14 cellular contexts compared by ENCODE assay signal in the genomic region with DNA sequence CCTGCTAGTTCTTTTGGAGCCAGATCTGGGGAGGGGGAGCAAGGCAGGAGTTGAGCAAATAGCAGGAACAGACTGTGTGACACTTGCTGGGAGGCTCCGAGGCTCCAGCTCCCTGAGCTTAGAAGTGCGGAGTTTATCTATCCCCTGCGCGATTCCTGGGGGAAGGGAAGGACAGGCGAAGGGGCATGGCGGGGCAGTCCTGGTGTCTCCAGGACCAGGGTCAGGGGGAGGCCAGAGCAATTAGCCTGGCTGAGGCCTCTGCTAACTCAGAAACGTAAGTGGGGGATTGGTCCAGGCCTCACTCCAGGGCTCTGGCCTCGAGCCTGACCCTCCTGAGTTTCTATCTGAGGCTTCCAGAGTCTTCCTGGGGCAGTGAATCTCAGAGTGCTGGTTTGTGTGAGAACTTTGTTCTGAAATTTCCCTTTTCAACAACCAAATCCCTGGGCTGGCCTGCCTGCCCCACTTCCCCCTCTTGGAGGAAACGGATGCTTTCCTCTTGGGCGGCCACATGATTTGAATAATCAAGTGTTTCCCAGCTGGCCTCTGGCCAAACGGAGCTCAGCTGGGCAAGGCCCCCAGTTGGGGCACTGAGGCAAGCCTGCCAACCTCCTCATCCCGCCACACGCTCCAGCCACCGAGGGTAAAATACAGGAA. TPM values are rescaled to one million over a fixed set of nuclear protein-coding genes. Genes with fewer than 3 reads are reported as not detected.
A peak's percentile ranks its signal among the peaks of the same experiment; 100 is the strongest.
DNase-seq lines count a peak whose midpoint lies in the region; ATAC-seq and TF ChIP-seq lines count a peak whose summit lies in the region.
"Had no signal": no experiment of that assay in that cellular context is flagged by ENCODE, and none has a peak within 500 bp of the region (broad histone marks: within the 10 kb centered on the region; RNA-seq: fewer than 3 reads in every experiment).

No MANE protein-coding gene starts in this region.

- no peaks in the 10 kb centered on the region for H3K36me3 Mint-ChIP-seq in activated CD8-positive, alpha-beta memory T cell treated with anti-CD3 and anti-CD28 coated beads, Interleukin-2, amount 10 ng/mL, durations not matched to agents 7 days and 5 days
- H3K36me3 Mint-ChIP-seq: activated naive CD8-positive, alpha-beta T cell treated with anti-CD3 and anti-CD28 coated beads, Interleukin-2, amount 10 ng/mL, durations not matched to agents 7 days and 5 days had no signal

- no peak for ATAC-seq in GM21723 (IDR thresholded peaks at IDR 0.05; ENCODE audit: unreplicated experiment)
- ATAC-seq in activated CD8-positive, alpha-beta memory T cell treated with anti-CD3 and anti-CD28 coated beads, Interleukin-2, amount 10 ng/mL, durations not matched to agents 7 days and 5 days = no peak

- WGBS in spleen, 5 donors = 22 to 47% (median 30%) methylated on average over 10 to 14 of the region's 14 CpGs

- H3K4me1 ChIP-seq in spleen = peaks cover 12 to 53% (median 33%) of the 10 kb centered on the region in 6 donors
- H3K4me1 ChIP-seq: Caco-2 had no signal

- TF ChIP-seq CTCF in spleen (IDR thresholded peaks at IDR 0.05 in 8 of 11, conservative IDR thresholded peaks at IDR 0.05 in 3 of 11) (no peak), RWPE1 (conservative IDR thresholded peaks at IDR 0.05; ENCODE audit: low read depth) (no peak)

- POLR2A ChIA-PET in RWPE1 (lab: Yijun Ruan, JAX; ENCODE audit: low non-redundant PET) = interaction anchor here (0.5 kb wide), 1 partner anchor 65 kb away, joined by 3 read pairs; no protein-coding TSS in a partner anchor

- no peaks in the 10 kb centered on the region for H3K36me3 ChIP-seq in spleen
- H3K36me3 ChIP-seq: tibial nerve had no signal

- peak overlapping the region in 7 of 8 donors; percentile 47 to 83 (median 69) for H3K27ac ChIP-seq in spleen
- H3K27ac ChIP-seq in RWPE1 = no peak overlapping the region
- H3K27ac ChIP-seq: 22Rv1 had no signal

- H3K9me3 ChIP-seq in spleen = no peaks in the 10 kb centered on the region
- H3K9me3 ChIP-seq: Caco-2, tibial nerve had no signal

- TF ChIP-seq POLR2A in spleen (IDR thresholded peaks at IDR 0.05) = no peak

- DNase-seq in DMS 273 (lab: John Stamatoyannopoulos, UW; ENCODE audit: unreplicated experiment) = peak; percentile 36
- DNase-seq in DMS 273 treated with DMSO at 0.1 percent for 48 hours (lab: John Stamatoyannopoulos, UW) = no peak
- DNase-seq in UCSD-AML1 (lab: John Stamatoyannopoulos, UW; ENCODE audit: unreplicated experiment) = peak; percentile 43
- peak; percentile 22 for DNase-seq in inferior parietal cortex (ENCODE audit: extremely low spot score)
- no peak for DNase-seq in spleen
- no peak for DNase-seq in RWPE1 (ENCODE audit: low spot score)
- no peak for DNase-seq in activated CD8-positive, alpha-beta memory T cell treated with anti-CD3 and anti-CD28 coated beads, Interleukin-2, amount 10 ng/mL, durations not matched to agents 7 days and 5 days
- DNase-seq: activated naive CD8-positive, alpha-beta T cell treated with anti-CD3 and anti-CD28 coated beads, Interleukin-2, amount 10 ng/mL, durations not matched to agents 7 days and 5 days; Caco-2; NCI-H2081; T1000 had no signal

- intact Hi-C loops in spleen (cut with DNase I; ENCODE audit: low total_unique reads) = no loop called here

- peaks cover 5% of the 10 kb centered on the region for H3K27me3 Mint-ChIP-seq in activated CD8-positive, alpha-beta memory T cell treated with anti-CD3 and anti-CD28 coated beads, Interleukin-2, amount 10 ng/mL, durations not matched to agents 7 days and 5 days

- no peaks in the 10 kb centered on the region for H3K27me3 ChIP-seq in spleen (replicated peaks in 1 of 7)
- H3K27me3 ChIP-seq: tibial nerve had no signal

- H3K4me1 Mint-ChIP-seq in activated CD8-positive, alpha-beta memory T cell treated with anti-CD3 and anti-CD28 coated beads, Interleukin-2, amount 10 ng/mL, durations not matched to agents 7 days and 5 days = no peaks in the 10 kb centered on the region
- H3K4me1 Mint-ChIP-seq: activated naive CD8-positive, alpha-beta T cell treated with anti-CD3 and anti-CD28 coated beads, Interleukin-2, amount 10 ng/mL, durations not matched to agents 7 days and 5 days had no signal

- no peak overlapping the region for H3K27ac Mint-ChIP-seq in activated CD8-positive, alpha-beta memory T cell treated with anti-CD3 and anti-CD28 coated beads, Interleukin-2, amount 10 ng/mL, durations not matched to agents 7 days and 5 days
- H3K27ac Mint-ChIP-seq: activated naive CD8-positive, alpha-beta T cell treated with anti-CD3 and anti-CD28 coated beads, Interleukin-2, amount 10 ng/mL, durations not matched to agents 7 days and 5 days had no signal

- H3K4me3 ChIP-seq in spleen = peak overlapping the region in 1 of 8 donors; percentile 36
- H3K4me3 ChIP-seq: tibial nerve had no signal

- no peak overlapping the region for H3K4me3 Mint-ChIP-seq in activated CD8-positive, alpha-beta memory T cell treated with anti-CD3 and anti-CD28 coated beads, Interleukin-2, amount 10 ng/mL, durations not matched to agents 7 days and 5 days
- H3K4me3 Mint-ChIP-seq: activated naive CD8-positive, alpha-beta T cell treated with anti-CD3 and anti-CD28 coated beads, Interleukin-2, amount 10 ng/mL, durations not matched to agents 7 days and 5 days had no signal

- CTCF ChIA-PET in RWPE1 (lab: Yijun Ruan, JAX) = interaction anchor here (0.6 kb wide), 2 partner anchors 14 to 82 kb away, joined by 3 read pairs; no protein-coding TSS in a partner anchor
- CTCF ChIA-PET in activated CD8-positive, alpha-beta memory T cell treated with anti-CD3 and anti-CD28 coated beads, Interleukin-2, amount 10 ng/mL, durations not matched to agents 7 days and 5 days (lab: Charles Lee) = no interaction called here

- no peaks in the 10 kb centered on the region for H3K9me3 Mint-ChIP-seq in activated CD8-positive, alpha-beta memory T cell treated with anti-CD3 and anti-CD28 coated beads, Interleukin-2, amount 10 ng/mL, durations not matched to agents 7 days and 5 days (ENCODE audit: low read depth)
- H3K9me3 Mint-ChIP-seq: activated naive CD8-positive, alpha-beta T cell treated with anti-CD3 and anti-CD28 coated beads, Interleukin-2, amount 10 ng/mL, durations not matched to agents 7 days and 5 days had no signal

RNA-seq across cellular contexts. Expression of a gene that starts 15.6 kb away (rescaled TPM):
- total RNA-seq in spleen = 100 to 1,000 TPM in 3 of 7 donors, 10 to 100 TPM in 4; 43.7 to 222 (median 85.0) TPM
- polyA plus RNA-seq in spleen = 10 to 100 TPM; 19.5 to 30.8 (median 27.3) TPM
- not detected for total RNA-seq in activated CD8-positive, alpha-beta memory T cell treated with anti-CD3 and anti-CD28 coated beads, Interleukin-2, amount 10 ng/mL, durations not matched to agents 7 days and 5 days
- total RNA-seq: activated naive CD8-positive, alpha-beta T cell treated with anti-CD3 and anti-CD28 coated beads, Interleukin-2, amount 10 ng/mL, durations not matched to agents 7 days and 5 days had no signal

Comparison
In these comparisons a context has a peak if more than half of its experiments do, and no peak if none do; other contexts are left out.
1. DNase-seq: peak in DMS 273 (single experiment), UCSD-AML1 (single experiment) and inferior parietal cortex (single experiment); none in DMS 273 treated with DMSO at 0.1 percent for 48 hours (single experiment), spleen (single experiment), RWPE1 (single experiment) and activated CD8-positive, alpha-beta memory T cell treated with anti-CD3 and anti-CD28 coated beads, Interleukin-2, amount 10 ng/mL, durations not matched to agents 7 days and 5 days (single experiment).
2. RNA of a gene that starts 15.6 kb away (total RNA-seq): 43.7 to 222 TPM in spleen; not detected in activated CD8-positive, alpha-beta memory T cell treated with anti-CD3 and anti-CD28 coated beads, Interleukin-2, amount 10 ng/mL, durations not matched to agents 7 days and 5 days; every median in the first group is over 10 times any median in the second.